In genomic region chr13:24184265-24184841, GRCh38 we compare ENCODE assay signal across 23 cellular contexts. TPM values are rescaled to one million over a fixed set of nuclear protein-coding genes. Genes with fewer than 3 reads are reported as not detected.
DNase-seq lines count a peak whose midpoint lies in the region; ATAC-seq and TF ChIP-seq lines count a peak whose summit lies in the region.
"Had no signal": no experiment of that assay in that cellular context is flagged by ENCODE, and none has a peak within 500 bp of the region (broad histone marks: within the 10 kb centered on the region; RNA-seq: fewer than 3 reads in every experiment).

No MANE protein-coding gene starts in this region.

- no peaks in the 10 kb centered on the region for H3K9me3 ChIP-seq in mucosa of descending colon
- H3K9me3 ChIP-seq: BE2C had no signal

- H3K9me3 Mint-ChIP-seq in type B pancreatic cell: peaks cover 13% of the 10 kb centered on the region

- H3K36me3 ChIP-seq in mucosa of descending colon (ENCODE audit: low read depth): no peaks in the 10 kb centered on the region
- H3K36me3 ChIP-seq: BE2C, tibial artery had no signal

- H3K4me3 ChIP-seq in epithelial cell of proximal tubule (ENCODE audit: low read depth, low read length): peak overlapping the region; percentile 46
- no peak overlapping the region for H3K4me3 ChIP-seq in mucosa of descending colon
- H3K4me3 ChIP-seq: PC-9, tibial artery had no signal

- CTCF ChIA-PET in HEK293T (lab: Yijun Ruan, JAX): no interaction called here

- ATAC-seq in mucosa of descending colon: peak; percentile 84
- no peak for ATAC-seq in GM18520 (IDR thresholded peaks at IDR 0.05; ENCODE audit: unreplicated experiment)
- ATAC-seq in GM21529 (IDR thresholded peaks at IDR 0.05; ENCODE audit: unreplicated experiment): no peak
- ATAC-seq: activated CD8-positive, alpha-beta T cell treated with anti-CD3 and anti-CD28 coated beads for 36 hours; stimulated activated effector memory CD8-positive, alpha-beta T cell treated with anti-CD3 and anti-CD28 coated beads, Interleukin-12 subunit alpha, Interleukin-12 subunit beta, amount 100 ng/mL, for 72 hours had no signal

- no peaks in the 10 kb centered on the region for H3K27me3 Mint-ChIP-seq in type B pancreatic cell
- H3K27me3 Mint-ChIP-seq: activated CD8-positive, alpha-beta T cell treated with anti-CD3 and anti-CD28 coated beads for 36 hours had no signal

- H3K36me3 Mint-ChIP-seq in type B pancreatic cell: no peaks in the 10 kb centered on the region

- intact Hi-C loops in mucosa of descending colon (cut with DNase I, micrococcal nuclease): no loop called here

- peak; percentile 73 for DNase-seq in DMS53 (lab: John Stamatoyannopoulos, UW)
- no peak for DNase-seq in DMS53 treated with DMSO at 0.1 percent for 48 hours (lab: John Stamatoyannopoulos, UW; ENCODE audit: unreplicated experiment)
- DNase-seq in epithelial cell of proximal tubule (ENCODE audit: low read depth): peak; percentile 89
- DNase-seq in mucosa of descending colon: peak in 2 of 3 donors; percentile 47 to 48
- DNase-seq in type B pancreatic cell (ENCODE audit: extremely low spot score, unreplicated experiment): no peak
- no peak for DNase-seq in HEK293T (ENCODE audit: extremely low spot score)
- DNase-seq: 8988T; activated CD8-positive, alpha-beta T cell treated with anti-CD3 and anti-CD28 coated beads for 36 hours; activated naive CD4-positive, alpha-beta T cell treated with anti-CD3 and anti-CD28 coated beads for 36 hours; activated T-cell treated with anti-CD3 and anti-CD28 coated beads, Interleukin-2, amount 50 U/mL, for 1 hour; BE2C; H7; islet precursor cell; MM.1S; NCI-H1694; PC-9; tibial artery had no signal

- peaks cover 12% of the 10 kb centered on the region for H3K4me1 ChIP-seq in mucosa of descending colon (ENCODE audit: low read depth)
- H3K4me1 ChIP-seq: BE2C, tibial artery had no signal

- POLR2A ChIA-PET in HEK293T (lab: Yijun Ruan, JAX): no interaction called here

- peak overlapping the region; percentile 58 for H3K4me3 Mint-ChIP-seq in type B pancreatic cell
- H3K4me3 Mint-ChIP-seq: activated CD8-positive, alpha-beta T cell treated with anti-CD3 and anti-CD28 coated beads for 36 hours; activated naive CD4-positive, alpha-beta T cell treated with anti-CD3 and anti-CD28 coated beads for 36 hours; IgD-negative memory B cell; stimulated activated effector memory CD8-positive, alpha-beta T cell treated with anti-CD3 and anti-CD28 coated beads, Interleukin-12 subunit alpha, Interleukin-12 subunit beta, amount 100 ng/mL, for 72 hours; T-helper 2 cell treated with Interferon-gamma antibody and Interleukin-4, amounts not matched to agents 5 μg/mL and 100 μg/mL, for 36 hours; WTC11 had no signal

- TF ChIP-seq CTCF in epithelial cell of proximal tubule (conservative IDR thresholded peaks at IDR 0.05; ENCODE audit: low read depth, low read length) (no peak), mucosa of descending colon (IDR thresholded peaks at IDR 0.05) (no peak), type B pancreatic cell (conservative IDR thresholded peaks at IDR 0.05) (no peak)

- H3K27ac Mint-ChIP-seq in type B pancreatic cell: peak overlapping the region; percentile 70
- H3K27ac Mint-ChIP-seq: activated CD8-positive, alpha-beta T cell treated with anti-CD3 and anti-CD28 coated beads for 36 hours; activated naive CD4-positive, alpha-beta T cell treated with anti-CD3 and anti-CD28 coated beads for 36 hours; stimulated activated effector memory CD8-positive, alpha-beta T cell treated with anti-CD3 and anti-CD28 coated beads, Interleukin-12 subunit alpha, Interleukin-12 subunit beta, amount 100 ng/mL, for 72 hours; T-helper 2 cell treated with Interferon-gamma antibody and Interleukin-4, amounts not matched to agents 5 μg/mL and 100 μg/mL, for 36 hours; WTC11 had no signal

- H3K4me1 Mint-ChIP-seq in type B pancreatic cell (ENCODE audit: unreplicated experiment): peaks cover 18% of the 10 kb centered on the region

TF ChIP-seq in HEK293T, 16 proteins besides CTCF, POLR2A, EP300 and RAD21:
- no peak for TF ChIP-seq BHLHE40 (IDR thresholded peaks at IDR 0.05; ENCODE audit: borderline replicate concordance)
- no peak for TF ChIP-seq TARDBP (IDR thresholded peaks at IDR 0.05)
- TF ChIP-seq PKNOX1 (IDR thresholded peaks at IDR 0.05): no peak
- TF ChIP-seq CTBP1 (IDR thresholded peaks at IDR 0.05; ENCODE audit: borderline replicate concordance): no peak
- no peak for TF ChIP-seq SUZ12 (IDR thresholded peaks at IDR 0.05)
- no peak for TF ChIP-seq FOXA1 (IDR thresholded peaks at IDR 0.05)
- TF ChIP-seq L3MBTL2 (conservative IDR thresholded peaks at IDR 0.05): no peak
- no peak for TF ChIP-seq SP1 (IDR thresholded peaks at IDR 0.05)
- no peak for TF ChIP-seq ZNF384 (IDR thresholded peaks at IDR 0.05)
- TF ChIP-seq NFRKB (IDR thresholded peaks at IDR 0.05): no peak
- no peak for TF ChIP-seq LEF1 (IDR thresholded peaks at IDR 0.05; ENCODE audit: borderline replicate concordance)
- TF ChIP-seq ARNT (IDR thresholded peaks at IDR 0.05): no peak
- no peak for TF ChIP-seq ELF4 (IDR thresholded peaks at IDR 0.05)

RNA-seq across cellular contexts. Expression of gene SPATA13, which starts 23.8 kb away (rescaled TPM):
- 11.4 and 12.1 TPM in 2 replicates for total RNA-seq in epithelial cell of proximal tubule
- total RNA-seq in mucosa of descending colon: 10 to 100 TPM; 35.2 to 59.5 (median 35.6) TPM
- 15.2 and 22.0 TPM in 2 replicates for total RNA-seq in type B pancreatic cell (ENCODE audit: low replicate concordance)

Comparison
In these comparisons a context has a peak if more than half of its experiments do, and no peak if none do; other contexts are left out.
1. DNase-seq: peak in DMS53 (single experiment), epithelial cell of proximal tubule (single experiment) and mucosa of descending colon (2 of 3); none in DMS53 treated with DMSO at 0.1 percent for 48 hours (single experiment), type B pancreatic cell (single experiment) and HEK293T (single experiment).